Comparison of ENCODE assay signal across 18 cellular contexts in the genomic region with DNA sequence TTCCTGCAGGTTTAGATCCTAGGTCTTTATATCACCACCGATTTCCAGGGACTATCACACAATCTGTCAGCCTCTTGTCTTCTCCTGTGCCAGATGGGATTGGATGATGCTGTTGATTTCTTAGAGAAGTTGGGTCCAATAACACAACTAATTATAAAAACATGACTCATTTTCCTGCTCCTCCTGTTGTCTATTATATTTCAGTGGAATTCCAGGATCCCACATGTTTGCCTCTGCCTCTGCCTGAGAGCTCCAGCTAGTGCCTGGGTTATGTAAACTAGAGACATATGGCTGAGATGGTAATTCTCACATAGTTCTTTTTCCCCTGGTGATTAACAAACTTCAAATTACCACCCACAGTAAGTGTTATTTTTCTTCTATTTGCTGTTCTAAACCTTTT. TPM values are rescaled to one million over a fixed set of nuclear protein-coding genes. Genes with fewer than 3 reads are reported as not detected.
A peak's percentile ranks its signal among the peaks of the same experiment; 100 is the strongest.
DNase-seq lines count a peak whose midpoint lies in the region; ATAC-seq and TF ChIP-seq lines count a peak whose summit lies in the region.
"Had no signal": no experiment of that assay in that cellular context is flagged by ENCODE, and none has a peak within 500 bp of the region (broad histone marks: within the 10 kb centered on the region; RNA-seq: fewer than 3 reads in every experiment).

No MANE protein-coding gene starts in this region.

- DNase-seq in RWPE1 (ENCODE audit: low spot score) (peak; percentile 20), fibroblast of lung (ENCODE audit: low read depth in 2 of 2) (peak; percentile 32 to 41), superior temporal gyrus (ENCODE audit: extremely low spot score) (peak; percentile 65), NCI-H526 (lab: John Stamatoyannopoulos, UW) (no peak), NCI-H1417 (lab: John Stamatoyannopoulos, UW) (no peak)
- DNase-seq: caudate nucleus; effector memory CD8-positive, alpha-beta T cell; NCI-H187; NCI-H510A treated with DMSO at 0.1 percent for 48 hours; ovary; sigmoid colon; stimulated activated CD4-positive, alpha-beta T cell treated with anti-CD3 and anti-CD28 coated beads, Interleukin-2, amount 100 ng/mL, for 48 hours had no signal

- no peaks in the 10 kb centered on the region for H4K20me1 ChIP-seq in fibroblast of lung (ENCODE audit: control insufficient read depth, extremely low read depth, insufficient read depth, low read length)
- H4K20me1 ChIP-seq: BLaER1 treated with 17β-estradiol and CSF1 and Interleukin-3, amounts not matched to agents 10 nM and 100 nM had no signal

- no peak overlapping the region for H2AFZ ChIP-seq in fibroblast of lung (ENCODE audit: low read length)

- H3K4me1 ChIP-seq in HEK293 (ENCODE audit: control insufficient read depth, insufficient read depth, low read length) (peaks cover 8% of the 10 kb centered on the region; the same call in 1 of the 2 replicates), fibroblast of lung (ENCODE audit: control insufficient read depth, extremely low read depth, insufficient read depth, low read length) (no peaks in the 10 kb centered on the region)
- H3K4me1 ChIP-seq: BLaER1 treated with 17β-estradiol and CSF1 and Interleukin-3, amounts not matched to agents 10 nM and 100 nM had no signal

- H3K27me3 ChIP-seq in fibroblast of lung (ENCODE audit: control insufficient read depth, insufficient read depth, low read length), result peaks cover 18% of the 10 kb centered on the region
- H3K27me3 ChIP-seq: BLaER1 treated with 17β-estradiol and CSF1 and Interleukin-3, amounts not matched to agents 10 nM and 100 nM; ovary; sigmoid colon had no signal

- H3K4me3 ChIP-seq in HEK293 (ENCODE audit: low read depth, low read length) (no peak overlapping the region), fibroblast of lung (replicated peaks in 1 of 4; ENCODE audit: control extremely low read depth in 1 of 4, insufficient read depth in 1 of 4, low read depth in 3 of 4, low read length in 4 of 4) (no peak overlapping the region)
- H3K4me3 ChIP-seq: BLaER1 treated with 17β-estradiol and CSF1 and Interleukin-3, amounts not matched to agents 10 nM and 100 nM; ovary; sigmoid colon; SK-N-MC had no signal

- CTCF ChIA-PET in HEK293 (lab: Yijun Ruan, JAX), result no interaction called here
- CTCF ChIA-PET in RWPE1 (lab: Yijun Ruan, JAX), result interaction anchor here (0.7 kb wide), 1 partner anchor 12 kb away, joined by 3 read pairs; no protein-coding TSS in a partner anchor

- H3K79me2 ChIP-seq in fibroblast of lung (ENCODE audit: control insufficient read depth, insufficient read depth, low read length), result no peaks in the 10 kb centered on the region

- POLR2A ChIA-PET in HEK293 (lab: Yijun Ruan, JAX), result no interaction called here
- POLR2A ChIA-PET in RWPE1 (lab: Yijun Ruan, JAX; ENCODE audit: low non-redundant PET), result no interaction called here

- H3K36me3 ChIP-seq in HEK293 (ENCODE audit: control insufficient read depth in 2 of 2, insufficient read depth in 1 of 2, low read length in 2 of 2) (no peaks in the 10 kb centered on the region), fibroblast of lung (ENCODE audit: control insufficient read depth, insufficient read depth, low read length) (no peaks in the 10 kb centered on the region)
- H3K36me3 ChIP-seq: BLaER1 treated with 17β-estradiol and CSF1 and Interleukin-3, amounts not matched to agents 10 nM and 100 nM; ovary; sigmoid colon had no signal

- H3K9ac ChIP-seq in fibroblast of lung (ENCODE audit: insufficient read depth, low read length), result no peak overlapping the region
- H3K9ac ChIP-seq: BLaER1 treated with 17β-estradiol and CSF1 and Interleukin-3, amounts not matched to agents 10 nM and 100 nM had no signal

- H3K9me3 ChIP-seq in HEK293 (ENCODE audit: control insufficient read depth, insufficient read depth, low read depth, low read length), result no peaks in the 10 kb centered on the region
- H3K9me3 ChIP-seq in fibroblast of lung (ENCODE audit: control insufficient read depth, insufficient read depth, low read depth, low read length), result no peaks in the 10 kb centered on the region
- H3K9me3 ChIP-seq: ovary, sigmoid colon had no signal

- H3K27ac ChIP-seq in HEK293 (ENCODE audit: extremely low read depth, low read depth, low read length) (no peak overlapping the region), RWPE1 (no peak overlapping the region), fibroblast of lung (ENCODE audit: insufficient read depth, low read length) (no peak overlapping the region)
- H3K27ac ChIP-seq: BLaER1 treated with 17β-estradiol and CSF1 and Interleukin-3, amounts not matched to agents 10 nM and 100 nM; ovary; sigmoid colon; SK-N-MC had no signal

- TF ChIP-seq CTCF in HEK293 (tag by site-specific recombination; IDR thresholded peaks at IDR 0.05) (no peak), RWPE1 (conservative IDR thresholded peaks at IDR 0.05; ENCODE audit: low read depth) (no peak), fibroblast of lung (conservative IDR thresholded peaks at IDR 0.05 in 1 of 2, IDR thresholded peaks at IDR 0.05 in 1 of 2; ENCODE audit: low read depth in 1 of 2, low read length in 2 of 2) (no peak)

- ATAC-seq in GM21528 (IDR thresholded peaks at IDR 0.05; ENCODE audit: low FRiP score, unreplicated experiment), result no peak
- ATAC-seq: activated CD4-positive, CD25-positive, alpha-beta regulatory T cell treated with anti-CD3 and anti-CD28 coated beads, Interleukin-2, amount 50 U/mL, for 24 hours; activated T-helper 17 cell treated with anti-CD3 and anti-CD28 coated beads, Interleukin-2, amount 50 U/mL, for 72 hours; effector memory CD8-positive, alpha-beta T cell had no signal

- no peak overlapping the region for H3K4me2 ChIP-seq in fibroblast of lung (ENCODE audit: extremely low read depth, insufficient read depth, low read length)
- H3K4me2 ChIP-seq: BLaER1 treated with 17β-estradiol and CSF1 and Interleukin-3, amounts not matched to agents 10 nM and 100 nM had no signal

TF ChIP-seq in HEK293, 187 proteins besides CTCF, POLR2A, EP300 and RAD21:
- TF ChIP-seq ZSCAN16 (tag by site-specific recombination; IDR thresholded peaks at IDR 0.05), result no peak
- TF ChIP-seq KLF9 (tag by site-specific recombination; IDR thresholded peaks at IDR 0.05; ENCODE audit: low read depth), result no peak
- peak; percentile 41 for TF ChIP-seq ZNF335 (tag by site-specific recombination; conservative IDR thresholded peaks at IDR 0.05)

RNA-seq across cellular contexts. Expression of a gene that starts 3.2 kb away (rescaled TPM):
- total RNA-seq in fibroblast of lung, result 3.3 and 11.4 TPM in 2 replicates
- polyA plus RNA-seq in fibroblast of lung, result 2.4 and 9.6 TPM in 2 replicates
- 1.4 and 8.0 TPM in 2 replicates for polyA plus RNA-seq in fibroblast of lung (2012)
- 0.33 TPM in 1 of 2 replicates, not detected in the other for polyA minus RNA-seq in fibroblast of lung (ENCODE audit: low replicate concordance)

Comparison
In these comparisons a context has a peak if more than half of its experiments do, and no peak if none do; other contexts are left out.
1. DNase-seq: peak in RWPE1 (single experiment), fibroblast of lung (2 of 2) and superior temporal gyrus (single experiment); none in NCI-H526 (0 of 2) and NCI-H1417 (0 of 3).